Comparison of ENCODE assay signal across 11 cellular contexts in genomic region chr3:190092250-190092649, GRCh38. TPM values are rescaled to one million over a fixed set of nuclear protein-coding genes. Genes with fewer than 3 reads are reported as not detected.
DNase-seq lines count a peak whose midpoint lies in the region; ATAC-seq and TF ChIP-seq lines count a peak whose summit lies in the region.
"Had no signal": no experiment of that assay in that cellular context is flagged by ENCODE, and none has a peak within 500 bp of the region (broad histone marks: within the 10 kb centered on the region; RNA-seq: fewer than 3 reads in every experiment).

No MANE protein-coding gene starts in this region.

- no peaks in the 10 kb centered on the region for H3K27me3 Mint-ChIP-seq in chondrocyte (ENCODE audit: low read depth)
- H3K27me3 Mint-ChIP-seq in activated CD4-positive, alpha-beta T cell treated with anti-CD3 and anti-CD28 coated beads for 36 hours, result peaks cover 25% of the 10 kb centered on the region
- H3K27me3 Mint-ChIP-seq: progenitor cell of endocrine pancreas had no signal

- peaks cover 65% of the 10 kb centered on the region for H3K4me1 Mint-ChIP-seq in chondrocyte (ENCODE audit: low read depth)
- H3K4me1 Mint-ChIP-seq in activated CD4-positive, alpha-beta T cell treated with anti-CD3 and anti-CD28 coated beads for 36 hours, result peaks cover 2% of the 10 kb centered on the region

- no peak for TF ChIP-seq POLR2A in NB4 (IDR thresholded peaks at IDR 0.05; ENCODE audit: extremely low read depth, insufficient read length)

- no peaks in the 10 kb centered on the region for H3K36me3 Mint-ChIP-seq in chondrocyte (ENCODE audit: low read depth)
- H3K36me3 Mint-ChIP-seq in activated CD4-positive, alpha-beta T cell treated with anti-CD3 and anti-CD28 coated beads for 36 hours (ENCODE audit: low read depth), result no peaks in the 10 kb centered on the region
- H3K36me3 Mint-ChIP-seq: activated naive CD8-positive, alpha-beta T cell had no signal

- no peak for ATAC-seq in activated CD4-positive, alpha-beta T cell treated with anti-CD3 and anti-CD28 coated beads for 36 hours
- ATAC-seq in GM21447 (IDR thresholded peaks at IDR 0.05; ENCODE audit: unreplicated experiment), result no peak
- ATAC-seq in HG03095 (IDR thresholded peaks at IDR 0.05; ENCODE audit: unreplicated experiment), result no peak

- TF ChIP-seq CTCF in NB4 (IDR thresholded peaks at IDR 0.05; ENCODE audit: low read depth, low read length) (no peak), chondrocyte (IDR thresholded peaks at IDR 0.05) (no peak)

- POLR2A ChIA-PET in activated CD4-positive, alpha-beta T cell treated with anti-CD3 and anti-CD28 coated beads for 36 hours (lab: Charles Lee), result no interaction called here

- DNase-seq in COLO829 (ENCODE audit: low spot score), result peak; percentile 79
- DNase-seq in NB4 (ENCODE audit: low read depth), result peak; percentile 6
- DNase-seq in chondrocyte (ENCODE audit: low spot score), result no peak
- peak; percentile 58 for DNase-seq in medulla oblongata (ENCODE audit: extremely low spot score)
- DNase-seq in activated CD4-positive, alpha-beta T cell treated with anti-CD3 and anti-CD28 coated beads for 36 hours, result no peak
- DNase-seq in T-helper 9 cell, result no peak
- DNase-seq: NCI-H187 had no signal

- H3K4me3 Mint-ChIP-seq in chondrocyte (ENCODE audit: unreplicated experiment), result peak overlapping the region; percentile 28
- H3K4me3 Mint-ChIP-seq in activated CD4-positive, alpha-beta T cell treated with anti-CD3 and anti-CD28 coated beads for 36 hours, result no peak overlapping the region
- H3K4me3 Mint-ChIP-seq: activated naive CD8-positive, alpha-beta T cell had no signal

- H3K9me3 Mint-ChIP-seq in chondrocyte (ENCODE audit: low read depth), result peaks cover 5% of the 10 kb centered on the region
- no peaks in the 10 kb centered on the region for H3K9me3 Mint-ChIP-seq in activated CD4-positive, alpha-beta T cell treated with anti-CD3 and anti-CD28 coated beads for 36 hours (ENCODE audit: low read depth)

- H3K4me3 ChIP-seq in NB4 (ENCODE audit: low read depth, low read length), result no peak overlapping the region

- CTCF ChIA-PET in activated CD4-positive, alpha-beta T cell treated with anti-CD3 and anti-CD28 coated beads for 36 hours (lab: Charles Lee), result interaction anchor here (1.2 kb wide), 1 partner anchor 17 kb away, joined by 3 read pairs; no protein-coding TSS in a partner anchor

- intact Hi-C loops in activated CD4-positive, alpha-beta T cell treated with anti-CD3 and anti-CD28 coated beads for 36 hours (cut with DNase I, micrococcal nuclease), result no loop called here

- peak overlapping the region; percentile 83 for H3K27ac Mint-ChIP-seq in chondrocyte (ENCODE audit: unreplicated experiment)
- H3K27ac Mint-ChIP-seq in activated CD4-positive, alpha-beta T cell treated with anti-CD3 and anti-CD28 coated beads for 36 hours, result no peak overlapping the region
- H3K27ac Mint-ChIP-seq: activated naive CD8-positive, alpha-beta T cell; progenitor cell of endocrine pancreas had no signal

RNA-seq across cellular contexts. Expression of gene P3H2, which starts 28.4 kb away (rescaled TPM):
- total RNA-seq in chondrocyte, result 18.2 to 72.4 TPM (median 21.9 TPM) in 3 replicates
- not detected for total RNA-seq in activated CD4-positive, alpha-beta T cell treated with anti-CD3 and anti-CD28 coated beads for 36 hours

Comparison
In these comparisons a context has a peak if more than half of its experiments do, and no peak if none do; other contexts are left out.
1. DNase-seq: peak in COLO829 (single experiment), NB4 (single experiment) and medulla oblongata (single experiment); none in chondrocyte (single experiment), activated CD4-positive, alpha-beta T cell treated with anti-CD3 and anti-CD28 coated beads for 36 hours (single experiment) and T-helper 9 cell (single experiment).
2. RNA of gene P3H2, which starts 28.4 kb away (total RNA-seq): 18.2 to 72.4 TPM in chondrocyte; not detected in activated CD4-positive, alpha-beta T cell treated with anti-CD3 and anti-CD28 coated beads for 36 hours; every median in the first group is over 10 times any median in the second.